Comparison of ENCODE assay signal across 1 cellular context in genomic region chr17:43983515-43984411, GRCh38.
TF ChIP-seq lines count a peak whose summit lies in the region.

No MANE protein-coding gene starts in this region.

TF ChIP-seq in K562, 482 proteins besides CTCF, POLR2A, EP300 and RAD21 (continued from another document and continues in another):
- peak; percentile 42; the same call in 1 of the 2 replicates for TF ChIP-seq ZNF740 (CRISPR knock-in tag; IDR thresholded peaks at IDR 0.05)
- TF ChIP-seq ZNF740 (tag; IDR thresholded peaks at IDR 0.05) = no peak
- TF ChIP-seq EGR1 (conservative IDR thresholded peaks at IDR 0.05) = peak; percentile 48
- peak; percentile 41; the same call in 1 of the 2 replicates for TF ChIP-seq ZFX (CRISPR knock-in tag; IDR thresholded peaks at IDR 0.05)
- TF ChIP-seq, protein P1, sequence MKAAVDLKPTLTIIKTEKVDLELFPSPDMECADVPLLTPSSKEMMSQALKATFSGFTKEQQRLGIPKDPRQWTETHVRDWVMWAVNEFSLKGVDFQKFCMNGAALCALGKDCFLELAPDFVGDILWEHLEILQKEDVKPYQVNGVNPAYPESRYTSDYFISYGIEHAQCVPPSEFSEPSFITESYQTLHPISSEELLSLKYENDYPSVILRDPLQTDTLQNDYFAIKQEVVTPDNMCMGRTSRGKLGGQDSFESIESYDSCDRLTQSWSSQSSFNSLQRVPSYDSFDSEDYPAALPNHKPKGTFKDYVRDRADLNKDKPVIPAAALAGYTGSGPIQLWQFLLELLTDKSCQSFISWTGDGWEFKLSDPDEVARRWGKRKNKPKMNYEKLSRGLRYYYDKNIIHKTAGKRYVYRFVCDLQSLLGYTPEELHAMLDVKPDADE (conservative IDR thresholded peaks at IDR 0.05; ENCODE audit: control insufficient read depth, low read depth, low read length) = peak; percentile 37; the same call in 1 of the 2 replicates
- TF ChIP-seq HMGN3 (IDR thresholded peaks at IDR 0.05; ENCODE audit: borderline replicate concordance, extremely low read depth, insufficient read length, low read depth, low read length) = peak; percentile 99
- TF ChIP-seq SMARCA4 (IDR thresholded peaks at IDR 0.05) = peak; percentile 86
- no peak for TF ChIP-seq ZNF311 (CRISPR knock-in tag; IDR thresholded peaks at IDR 0.05)
- TF ChIP-seq ZNF655 (CRISPR knock-in tag; IDR thresholded peaks at IDR 0.05) = no peak
- peak; percentile 74 for TF ChIP-seq PHF20 (IDR thresholded peaks at IDR 0.05; ENCODE audit: partially characterized antibody)
- TF ChIP-seq MAZ (CRISPR knock-in tag; conservative IDR thresholded peaks at IDR 0.05 in 1 of 2, IDR thresholded peaks at IDR 0.05 in 1 of 2) = peak in 1 of 2 experiments; percentile 70; a peak in 2 of 4 replicates
- peak; percentile 64 for TF ChIP-seq FIP1L1 (IDR thresholded peaks at IDR 0.05; ENCODE audit: low read depth, low read length, poor library complexity, severe bottlenecking)
- TF ChIP-seq HDAC6 (IDR thresholded peaks at IDR 0.05; ENCODE audit: low read depth, low read length) = peak; percentile 92
- TF ChIP-seq MNT (conservative IDR thresholded peaks at IDR 0.05) = peak; percentile 65 to 75; a peak in 3 of 4 replicates
- TF ChIP-seq KLF1 (tag; IDR thresholded peaks at IDR 0.05) = peak; percentile 65; the same call in 1 of the 2 replicates
- TF ChIP-seq HDAC2 (IDR thresholded peaks at IDR 0.05) = peak; percentile 74; the same call in 1 of the 2 replicates
- TF ChIP-seq, protein P2, sequence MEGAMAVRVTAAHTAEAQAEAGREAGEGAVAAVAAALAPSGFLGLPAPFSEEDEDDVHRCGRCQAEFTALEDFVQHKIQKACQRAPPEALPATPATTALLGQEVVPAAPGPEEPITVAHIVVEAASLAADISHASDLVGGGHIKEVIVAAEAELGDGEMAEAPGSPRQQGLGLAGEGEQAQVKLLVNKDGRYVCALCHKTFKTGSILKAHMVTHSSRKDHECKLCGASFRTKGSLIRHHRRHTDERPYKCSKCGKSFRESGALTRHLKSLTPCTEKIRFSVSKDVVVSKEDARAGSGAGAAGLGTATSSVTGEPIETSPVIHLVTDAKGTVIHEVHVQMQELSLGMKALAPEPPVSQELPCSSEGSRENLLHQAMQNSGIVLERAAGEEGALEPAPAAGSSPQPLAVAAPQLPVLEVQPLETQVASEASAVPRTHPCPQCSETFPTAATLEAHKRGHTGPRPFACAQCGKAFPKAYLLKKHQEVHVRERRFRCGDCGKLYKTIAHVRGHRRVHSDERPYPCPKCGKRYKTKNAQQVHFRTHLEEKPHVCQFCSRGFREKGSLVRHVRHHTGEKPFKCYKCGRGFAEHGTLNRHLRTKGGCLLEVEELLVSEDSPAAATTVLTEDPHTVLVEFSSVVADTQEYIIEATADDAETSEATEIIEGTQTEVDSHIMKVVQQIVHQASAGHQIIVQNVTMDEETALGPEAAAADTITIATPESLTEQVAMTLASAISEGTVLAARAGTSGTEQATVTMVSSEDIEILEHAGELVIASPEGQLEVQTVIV (CRISPR knock-in tag; IDR thresholded peaks at IDR 0.05; ENCODE audit: borderline replicate concordance) = no peak
- TF ChIP-seq CHD4 (IDR thresholded peaks at IDR 0.05; ENCODE audit: insufficient read depth, insufficient replicate concordance, low read depth, low read length, poor library complexity, severe bottlenecking) = peak; percentile 15
- TF ChIP-seq ZNF12 (CRISPR knock-in tag; IDR thresholded peaks at IDR 0.05) = 0 out of 2 replicates have a peak, but pooled peaks have one; percentile 60
- TF ChIP-seq MGA (IDR thresholded peaks at IDR 0.05) = peak; percentile 78
- TF ChIP-seq POLR2AphosphoS5 (IDR thresholded peaks at IDR 0.05; ENCODE audit: control insufficient read depth, insufficient read depth, low read depth, low read length) = no peak
- no peak for TF ChIP-seq POLR2B (IDR thresholded peaks at IDR 0.05; ENCODE audit: low read depth, partially characterized antibody)
- peak; percentile 83; the same call in 1 of the 2 replicates for TF ChIP-seq ZKSCAN8 (CRISPR knock-in tag; IDR thresholded peaks at IDR 0.05)
- TF ChIP-seq CCNT2 (IDR thresholded peaks at IDR 0.05; ENCODE audit: borderline replicate concordance, extremely low read depth, insufficient read length, low read depth, low read length) = peak; percentile 100
- peak; percentile 86; the same call in 1 of the 2 replicates for TF ChIP-seq CREB1 (IDR thresholded peaks at IDR 0.05)
- peak; percentile 82 for TF ChIP-seq CREB1 (CRISPR knock-in tag; IDR thresholded peaks at IDR 0.05)
- peak; percentile 50; the same call in 1 of the 2 replicates for TF ChIP-seq NFIC (IDR thresholded peaks at IDR 0.05)
- TF ChIP-seq MTA2 (IDR thresholded peaks at IDR 0.05; ENCODE audit: low read depth) = peak; percentile 39; the same call in 1 of the 2 replicates
- TF ChIP-seq ZNF395 (CRISPR knock-in tag; IDR thresholded peaks at IDR 0.05) = peak; percentile 35; the same call in 1 of the 2 replicates
- peak; percentile 90 for TF ChIP-seq CREM (IDR thresholded peaks at IDR 0.05; ENCODE audit: low read depth)
- 0 out of 2 replicates have a peak, but pooled peaks have one; percentile 2 for TF ChIP-seq SMC3 (conservative IDR thresholded peaks at IDR 0.05; ENCODE audit: insufficient read depth, low read depth, low read length)
- peak; percentile 17 for TF ChIP-seq DACH1 (IDR thresholded peaks at IDR 0.05; ENCODE audit: partially characterized antibody)
- TF ChIP-seq LEF1 (IDR thresholded peaks at IDR 0.05) = 0 out of 2 replicates have a peak, but pooled peaks have one; percentile 21
- peak; percentile 89 for TF ChIP-seq CTBP1 (IDR thresholded peaks at IDR 0.05; ENCODE audit: borderline replicate concordance)
- no peak for TF ChIP-seq POLR3G (IDR thresholded peaks at IDR 0.05; ENCODE audit: extremely low read depth, insufficient read length, insufficient replicate concordance)
- no peak for TF ChIP-seq SRF (CRISPR knock-in tag; IDR thresholded peaks at IDR 0.05)
- TF ChIP-seq, protein P3, sequence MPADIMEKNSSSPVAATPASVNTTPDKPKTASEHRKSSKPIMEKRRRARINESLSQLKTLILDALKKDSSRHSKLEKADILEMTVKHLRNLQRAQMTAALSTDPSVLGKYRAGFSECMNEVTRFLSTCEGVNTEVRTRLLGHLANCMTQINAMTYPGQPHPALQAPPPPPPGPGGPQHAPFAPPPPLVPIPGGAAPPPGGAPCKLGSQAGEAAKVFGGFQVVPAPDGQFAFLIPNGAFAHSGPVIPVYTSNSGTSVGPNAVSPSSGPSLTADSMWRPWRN (IDR thresholded peaks at IDR 0.05; ENCODE audit: low read depth) = peak; percentile 97
